Comparison of ENCODE assay signal across 8 cellular contexts in the genomic region with DNA sequence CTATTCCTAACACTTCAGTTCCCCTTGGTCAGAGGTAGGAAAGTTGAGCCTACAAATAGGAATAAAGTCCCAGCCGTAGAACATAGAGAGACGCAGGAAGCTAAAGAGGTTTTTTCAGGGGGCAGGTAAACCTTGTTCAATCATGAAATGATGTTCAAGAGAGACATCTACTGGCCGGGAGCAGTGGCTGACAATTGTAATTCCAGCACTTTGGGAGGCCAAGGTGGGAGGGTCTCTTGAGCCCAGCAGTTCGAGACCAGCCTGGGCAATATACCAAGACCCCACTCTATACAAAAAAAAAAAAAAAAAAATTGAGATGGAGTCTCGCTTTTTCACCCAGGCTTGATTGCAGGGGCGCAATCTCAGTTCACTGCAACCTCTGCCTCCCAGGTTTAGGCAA.
DNase-seq lines count a peak whose midpoint lies in the region; ATAC-seq and TF ChIP-seq lines count a peak whose summit lies in the region.

No MANE protein-coding gene starts in this region.

- H3K27me3 ChIP-seq in lower lobe of right lung (ENCODE audit: low read depth) = no peaks in the 10 kb centered on the region

- no peaks in the 10 kb centered on the region for H3K36me3 Mint-ChIP-seq in nephron progenitor cell (ENCODE audit: low read depth)

- no peaks in the 10 kb centered on the region for H3K27me3 Mint-ChIP-seq in nephron progenitor cell (ENCODE audit: low read depth, poor library complexity)

- no peaks in the 10 kb centered on the region for H3K4me1 ChIP-seq in lower lobe of right lung

- H3K27ac ChIP-seq in coronary artery = no peak overlapping the region
- no peak overlapping the region for H3K27ac ChIP-seq in lower lobe of right lung

- H3K36me3 ChIP-seq in lower lobe of right lung = no peaks in the 10 kb centered on the region

- DNase-seq in ELR (ENCODE audit: low read depth) (peak; percentile 66), NCI-H345 (lab: John Stamatoyannopoulos, UW) (peak; percentile 60), coronary artery (ENCODE audit: low spot score) (no peak), nephron progenitor cell (peak; percentile 21), NCI-H187 treated with DMSO at 0.1 percent for 48 hours (lab: John Stamatoyannopoulos, UW) (no peak), lower lobe of right lung (no peak)
- no peak for DNase-seq in NK-92 treated with Interleukin-12 subunit alpha and Interleukin-12 subunit beta, amount 100 ng/mL, for 24 hours (lab: John Stamatoyannopoulos, UW)

- no peaks in the 10 kb centered on the region for H3K4me1 Mint-ChIP-seq in nephron progenitor cell

- intact Hi-C loops in lower lobe of right lung (cut with DNase I) = no loop called here

- ATAC-seq in HG02759 (IDR thresholded peaks at IDR 0.05; ENCODE audit: unreplicated experiment) (peak; percentile 62), lower lobe of right lung (no peak)

- no peak overlapping the region for H3K4me3 Mint-ChIP-seq in nephron progenitor cell

- H3K9me3 Mint-ChIP-seq in nephron progenitor cell = no peaks in the 10 kb centered on the region

- no peak overlapping the region for H3K27ac Mint-ChIP-seq in nephron progenitor cell

- H3K9me3 ChIP-seq in lower lobe of right lung = no peaks in the 10 kb centered on the region

- TF ChIP-seq CTCF in coronary artery (IDR thresholded peaks at IDR 0.05) (peak; percentile 23), nephron progenitor cell (IDR thresholded peaks at IDR 0.05) (peak; percentile 41), lower lobe of right lung (IDR thresholded peaks at IDR 0.05) (no peak)

- no peak overlapping the region for H3K4me3 ChIP-seq in coronary artery
- H3K4me3 ChIP-seq in lower lobe of right lung = no peak overlapping the region

Comparison
In these comparisons a context has a peak if more than half of its experiments do, and no peak if none do; other contexts are left out.
1. DNase-seq: peak in ELR (single experiment), NCI-H345 (single experiment) and nephron progenitor cell (single experiment); none in coronary artery (single experiment), NK-92 treated with Interleukin-12 subunit alpha and Interleukin-12 subunit beta, amount 100 ng/mL, for 24 hours (single experiment), NCI-H187 treated with DMSO at 0.1 percent for 48 hours (single experiment) and lower lobe of right lung (single experiment).